8 cellular contexts compared by ENCODE assay signal in the genomic region with DNA sequence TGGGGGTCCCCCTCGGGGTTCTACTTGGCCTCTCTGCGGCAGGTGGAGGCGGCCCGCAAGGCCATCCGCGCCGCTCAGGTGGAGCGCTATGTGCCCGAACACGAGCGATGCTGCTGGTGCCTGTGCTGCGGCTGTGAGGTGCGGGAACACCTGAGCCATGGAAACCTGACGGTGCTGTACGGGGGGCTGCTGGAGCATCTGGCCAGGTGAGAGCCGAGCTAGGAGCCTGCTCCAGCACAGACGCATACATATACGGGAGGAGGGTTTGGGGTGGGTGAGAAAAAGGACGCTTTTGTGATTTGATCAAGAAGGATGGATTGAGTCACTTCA. TPM values are rescaled to one million over a fixed set of nuclear protein-coding genes. Genes with fewer than 3 reads are reported as not detected.
DNase-seq lines count a peak whose midpoint lies in the region; TF ChIP-seq lines count a peak whose summit lies in the region.
"Had no signal": no experiment of that assay in that cellular context is flagged by ENCODE, and none has a peak within 500 bp of the region (broad histone marks: within the 10 kb centered on the region; RNA-seq: fewer than 3 reads in every experiment).

No MANE protein-coding gene starts in this region.

- H3K36me3 ChIP-seq in adrenal gland (replicated peaks in 1 of 2) (peaks cover 0 to 32% of the 10 kb centered on the region in 2 donors), muscle layer of duodenum (ENCODE audit: control insufficient read depth in 1 of 2, insufficient read depth in 2 of 2, low read length in 2 of 2) (peaks cover 0 to 24% of the 10 kb centered on the region in 2 donors)

- H3K4me3 ChIP-seq in adrenal gland, result peak overlapping the region; percentile 35 to 86 (median 66)
- peak overlapping the region; percentile 84 to 88 for H3K4me3 ChIP-seq in muscle layer of duodenum (ENCODE audit: low read depth in 1 of 2, low read length in 2 of 2)

- H3K9me3 Mint-ChIP-seq in T-helper 2 cell treated with Interferon-gamma antibody and Interleukin-4, amounts not matched to agents 5 μg/mL and 100 μg/mL, for 36 hours, result no peaks in the 10 kb centered on the region

- peaks cover 46% of the 10 kb centered on the region for H3K36me3 Mint-ChIP-seq in T-helper 2 cell treated with Interferon-gamma antibody and Interleukin-4, amounts not matched to agents 5 μg/mL and 100 μg/mL, for 36 hours (ENCODE audit: low read depth)

- no peak for DNase-seq in T-helper 2 cell treated with Interferon-gamma antibody and Interleukin-4, amounts not matched to agents 5 μg/mL and 100 μg/mL, for 36 hours (ENCODE audit: low spot score)
- no peak for DNase-seq in T-helper 2 cell
- DNase-seq in adrenal gland, result no peak
- no peak for DNase-seq in SK-N-DZ (ENCODE audit: low spot score)
- no peak for DNase-seq in Ammon's horn (ENCODE audit: low spot score)

- TF ChIP-seq CTCF in adrenal gland (IDR thresholded peaks at IDR 0.05), result no peak

- peak overlapping the region; percentile 97 for H3K27ac Mint-ChIP-seq in T-helper 2 cell treated with Interferon-gamma antibody and Interleukin-4, amounts not matched to agents 5 μg/mL and 100 μg/mL, for 36 hours

- peaks cover 25% of the 10 kb centered on the region for H3K4me1 Mint-ChIP-seq in T-helper 2 cell treated with Interferon-gamma antibody and Interleukin-4, amounts not matched to agents 5 μg/mL and 100 μg/mL, for 36 hours (ENCODE audit: low read depth)

- no peaks in the 10 kb centered on the region for H3K27me3 Mint-ChIP-seq in T-helper 2 cell treated with Interferon-gamma antibody and Interleukin-4, amounts not matched to agents 5 μg/mL and 100 μg/mL, for 36 hours (ENCODE audit: low read depth)

- 0 to 4% (median 2%) methylated on average over 1 to 19 of the region's 19 CpGs for WGBS in adrenal gland, 4 donors

- peak overlapping the region; percentile 97 for H3K4me3 Mint-ChIP-seq in T-helper 2 cell treated with Interferon-gamma antibody and Interleukin-4, amounts not matched to agents 5 μg/mL and 100 μg/mL, for 36 hours

- TF ChIP-seq POLR2A in adrenal gland (IDR thresholded peaks at IDR 0.05), result no peak

- peak overlapping the region in 4 of 5 donors; percentile 67 to 95 (median 78) for H3K27ac ChIP-seq in adrenal gland
- peak overlapping the region; percentile 84 for H3K27ac ChIP-seq in muscle layer of duodenum (ENCODE audit: low read length)

- intact Hi-C loops in adrenal gland (cut with DNase I), result no loop called here

- H3K9me3 ChIP-seq in adrenal gland (replicated peaks in 1 of 3) (no peaks in the 10 kb centered on the region), muscle layer of duodenum (ENCODE audit: control insufficient read depth in 1 of 2, low read length in 2 of 2) (no peaks in the 10 kb centered on the region)

- no peaks in the 10 kb centered on the region for H3K27me3 ChIP-seq in adrenal gland
- H3K27me3 ChIP-seq in muscle layer of duodenum (ENCODE audit: low read depth, low read length), result no peaks in the 10 kb centered on the region

- H3K4me1 ChIP-seq in adrenal gland (replicated peaks in 1 of 2) (peaks cover 11 to 24% of the 10 kb centered on the region in 2 donors), muscle layer of duodenum (ENCODE audit: control insufficient read depth in 1 of 2, insufficient read depth in 2 of 2, low read length in 2 of 2) (peaks cover 6 to 21% of the 10 kb centered on the region in 2 donors)

RNA-seq across cellular contexts. Expression of gene CENATAC, which starts 0.4 kb away (rescaled TPM):
- 10 to 100 TPM; 15.4 to 73.6 (median 25.0) TPM for total RNA-seq in adrenal gland
- 100 to 1,000 TPM in 2 of 3 donors, 10 to 100 TPM in 1; 15.7 to 157 (median 137) TPM for polyA plus RNA-seq in adrenal gland
- 14.3 and 16.2 TPM in 2 replicates for polyA plus RNA-seq in SK-N-DZ (2014; cell fraction: cytosol; rRNA removed)
- 63.8 and 64.2 TPM in 2 replicates for polyA plus RNA-seq in SK-N-DZ (2014; cell fraction: nucleus; rRNA removed)

RNA-seq across cellular contexts. Expression of gene RPS25, which starts 19.8 kb away (rescaled TPM):
- total RNA-seq in adrenal gland, result 1,000 to 10,000 TPM in 4 of 8 donors, 100 to 1,000 TPM in 4; 935 to 1,765 (median 999) TPM
- polyA plus RNA-seq in adrenal gland, result 1,000 to 10,000 TPM; 1,048 to 1,678 (median 1,557) TPM
- 1,352 and 1,764 TPM in 2 replicates for polyA plus RNA-seq in SK-N-DZ (2014; cell fraction: cytosol; rRNA removed)
- polyA plus RNA-seq in SK-N-DZ (2014; cell fraction: nucleus; rRNA removed), result 951 and 1,259 TPM in 2 replicates

RNA-seq across cellular contexts. Expression of gene TRAPPC4, which starts 20.2 kb away (rescaled TPM):
- total RNA-seq in adrenal gland, result 100 to 1,000 TPM in 2 of 8 donors, 10 to 100 TPM in 6; 43.4 to 116 (median 83.1) TPM
- 100 to 1,000 TPM in 1 of 3 donors, 10 to 100 TPM in 2; 32.5 to 134 (median 32.9) TPM for polyA plus RNA-seq in adrenal gland
- 49.6 and 51.0 TPM in 2 replicates for polyA plus RNA-seq in SK-N-DZ (2014; cell fraction: cytosol; rRNA removed)
- 27.4 and 37.3 TPM in 2 replicates for polyA plus RNA-seq in SK-N-DZ (2014; cell fraction: nucleus; rRNA removed)

RNA-seq across cellular contexts. Expression of gene FOXR1, which starts 26.8 kb away (rescaled TPM):
- not detected for total RNA-seq in adrenal gland
- polyA plus RNA-seq in adrenal gland, result not detected
- polyA plus RNA-seq in SK-N-DZ (2014; cell fraction: cytosol; rRNA removed), result not detected in 2 replicates
- not detected in 2 replicates for polyA plus RNA-seq in SK-N-DZ (2014; cell fraction: nucleus; rRNA removed)
- total RNA-seq: Daoy, lung microvascular endothelial cell had no signal

RNA-seq across cellular contexts. Expression of gene SLC37A4, which starts 32.3 kb away (rescaled TPM):
- total RNA-seq in adrenal gland, result 10 to 100 TPM; 17.6 to 38.9 (median 22.7) TPM
- polyA plus RNA-seq in adrenal gland, result 10 to 100 TPM in 2 of 3 donors, 1 to 10 TPM in 1; 9.2 to 29.3 (median 25.5) TPM
- 27.3 and 37.4 TPM in 2 replicates for polyA plus RNA-seq in SK-N-DZ (2014; cell fraction: cytosol; rRNA removed)
- 63.1 and 98.4 TPM in 2 replicates for polyA plus RNA-seq in SK-N-DZ (2014; cell fraction: nucleus; rRNA removed)
